Comparison of ENCODE assay signal across 10 cellular contexts in the genomic region with DNA sequence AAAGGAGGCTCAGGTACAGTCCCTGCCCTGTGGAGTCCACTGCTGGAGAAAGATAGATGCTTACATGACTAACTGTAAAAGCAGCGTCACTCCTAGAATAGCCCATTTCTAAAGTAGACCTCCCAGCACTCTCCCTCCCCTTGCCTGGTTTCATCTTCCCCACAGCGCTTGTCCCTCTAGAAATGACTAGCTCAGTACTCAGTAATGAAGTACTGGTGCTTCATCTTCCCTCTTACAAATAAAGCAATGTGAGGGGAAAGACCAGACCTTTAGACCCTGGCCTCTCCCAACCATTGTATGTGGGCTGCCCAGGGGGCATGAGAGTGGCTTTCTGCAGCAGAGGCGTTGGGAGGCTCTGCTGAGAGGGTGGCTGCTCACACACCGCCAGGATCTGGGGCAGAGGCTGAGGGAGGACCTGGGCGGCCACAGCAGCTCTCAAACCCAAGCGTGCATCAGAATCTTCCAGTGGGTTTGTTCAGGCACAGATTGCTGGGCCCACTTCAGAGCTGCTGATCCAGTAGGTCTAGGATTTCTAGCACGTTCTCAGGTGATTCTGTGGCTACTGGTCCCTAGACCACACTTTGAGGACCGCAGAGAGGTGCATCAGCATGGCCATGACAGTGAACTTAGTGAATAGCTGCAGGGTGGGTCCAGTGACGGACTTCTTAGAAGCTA.
DNase-seq lines count a peak whose midpoint lies in the region; ATAC-seq, FAIRE-seq and TF ChIP-seq lines count a peak whose summit lies in the region.
"Had no signal": no experiment of that assay in that cellular context is flagged by ENCODE, and none has a peak within 500 bp of the region (broad histone marks: within the 10 kb centered on the region; RNA-seq: fewer than 3 reads in every experiment).

No MANE protein-coding gene starts in this region.

- ATAC-seq in A549 (peak in 1 of 2 experiments; percentile 34; a peak in 3 of 6 replicates), GM19324 (IDR thresholded peaks at IDR 0.05; ENCODE audit: low FRiP score, unreplicated experiment) (peak; percentile 42), HG03103 (IDR thresholded peaks at IDR 0.05; ENCODE audit: low read depth, unreplicated experiment) (peak; percentile 61)
- ATAC-seq: CD8-positive, alpha-beta T cell; lower lobe of right lung had no signal

- TF ChIP-seq CTCF in A549 (IDR thresholded peaks at IDR 0.05) (no peak), chondrocyte (IDR thresholded peaks at IDR 0.05) (no peak)

- peak overlapping the region; percentile 89 for H3K4me2 ChIP-seq in A549

- CTCF ChIA-PET in A549 (lab: Yijun Ruan, JAX), result interaction anchor here (1.7 to 13.7 kb wide), 4 partner anchors 11 to 294 kb away, joined by 8 to 105 read pairs (median 17); no protein-coding TSS in a partner anchor

- H3K4me3 ChIP-seq in A549 (no peak overlapping the region), MG63 (no peak overlapping the region)
- H3K4me3 ChIP-seq: lower lobe of right lung had no signal

- no peak for FAIRE-seq in A549 (lab: Jason Lieb, UNC)

- H3K27me3 Mint-ChIP-seq in chondrocyte (ENCODE audit: low read depth), result no peaks in the 10 kb centered on the region

- H3K9me3 Mint-ChIP-seq in chondrocyte (ENCODE audit: low read depth), result no peaks in the 10 kb centered on the region
- H3K9me3 Mint-ChIP-seq: CD8-positive, alpha-beta T cell had no signal

- peaks cover 51% of the 10 kb centered on the region for H3K4me1 Mint-ChIP-seq in chondrocyte (ENCODE audit: low read depth)

- no peak for DNase-seq in A549 (ENCODE audit: low read depth in 1 of 2, low spot score in 1 of 2)
- no peak for DNase-seq in chondrocyte (ENCODE audit: low spot score)
- no peak for DNase-seq in DMS 273 treated with DMSO at 0.1 percent for 48 hours (lab: John Stamatoyannopoulos, UW)
- DNase-seq in MG63, result no peak
- no peak for DNase-seq in germinal center (ENCODE audit: low spot score)
- no peak for DNase-seq in NOMO-1 (lab: John Stamatoyannopoulos, UW; ENCODE audit: unreplicated experiment in 2 of 2)
- DNase-seq: lower lobe of right lung had no signal

- TF ChIP-seq POLR2A in A549 (IDR thresholded peaks at IDR 0.05; ENCODE audit: low read length), result no peak

- POLR2A ChIA-PET in A549 (lab: Yijun Ruan, JAX), result no interaction called here

- TF ChIP-seq EP300 in A549 (IDR thresholded peaks at IDR 0.05), result no peak

- peak overlapping the region; percentile 28 for H3K4me3 Mint-ChIP-seq in chondrocyte (ENCODE audit: unreplicated experiment)
- H3K4me3 Mint-ChIP-seq: CD8-positive, alpha-beta T cell had no signal

- H3K27ac Mint-ChIP-seq in chondrocyte (ENCODE audit: unreplicated experiment), result peak overlapping the region; percentile 89
- H3K27ac Mint-ChIP-seq: CD8-positive, alpha-beta T cell had no signal

- no peaks in the 10 kb centered on the region for H3K36me3 Mint-ChIP-seq in chondrocyte (ENCODE audit: low read depth)
- H3K36me3 Mint-ChIP-seq: CD8-positive, alpha-beta T cell had no signal

- H3K27me3 ChIP-seq in MG63, result no peaks in the 10 kb centered on the region

- WGBS in A549 (ENCODE audit: missing lambda C conversion rate), result 71% methylated on average over 9 of the region's 9 CpGs

- peak overlapping the region; percentile 94 to 95 for H3K27ac ChIP-seq in A549
- H3K27ac ChIP-seq: lower lobe of right lung had no signal

- H3K4me1 ChIP-seq in A549, result peaks cover 70% of the 10 kb centered on the region

- no peak for TF ChIP-seq RAD21 in A549 (conservative IDR thresholded peaks at IDR 0.05 in 1 of 2, IDR thresholded peaks at IDR 0.05 in 1 of 2)

- no peaks in the 10 kb centered on the region for H3K36me3 ChIP-seq in MG63
- H3K36me3 ChIP-seq: lower lobe of right lung had no signal

- H3K9me3 ChIP-seq in A549 (no peaks in the 10 kb centered on the region), MG63 (no peaks in the 10 kb centered on the region)
- H3K9me3 ChIP-seq: lower lobe of right lung had no signal

TF ChIP-seq in A549, 52 proteins besides CTCF, POLR2A, EP300 and RAD21:
- TF ChIP-seq PHF8 (IDR thresholded peaks at IDR 0.05; ENCODE audit: borderline replicate concordance, low read depth), result no peak
- no peak for TF ChIP-seq MAFK (IDR thresholded peaks at IDR 0.05; ENCODE audit: partially characterized antibody)
- TF ChIP-seq CHD4 (IDR thresholded peaks at IDR 0.05; ENCODE audit: borderline replicate concordance), result no peak
- no peak for TF ChIP-seq NR3C1 (IDR thresholded peaks at IDR 0.05)
- TF ChIP-seq TFCP2L1 (CRISPR knock-in tag; IDR thresholded peaks at IDR 0.05), result no peak
- no peak for TF ChIP-seq ZFP36 (IDR thresholded peaks at IDR 0.05; ENCODE audit: borderline replicate concordance, partially characterized antibody)
- no peak for TF ChIP-seq ESRRA (IDR thresholded peaks at IDR 0.05; ENCODE audit: borderline replicate concordance, low read length)
- TF ChIP-seq JUN (IDR thresholded peaks at IDR 0.05), result no peak
TF ChIP-seq in A549: peak in this region for 0.
